Comparison of ENCODE assay signal across 9 cellular contexts in the genomic region with DNA sequence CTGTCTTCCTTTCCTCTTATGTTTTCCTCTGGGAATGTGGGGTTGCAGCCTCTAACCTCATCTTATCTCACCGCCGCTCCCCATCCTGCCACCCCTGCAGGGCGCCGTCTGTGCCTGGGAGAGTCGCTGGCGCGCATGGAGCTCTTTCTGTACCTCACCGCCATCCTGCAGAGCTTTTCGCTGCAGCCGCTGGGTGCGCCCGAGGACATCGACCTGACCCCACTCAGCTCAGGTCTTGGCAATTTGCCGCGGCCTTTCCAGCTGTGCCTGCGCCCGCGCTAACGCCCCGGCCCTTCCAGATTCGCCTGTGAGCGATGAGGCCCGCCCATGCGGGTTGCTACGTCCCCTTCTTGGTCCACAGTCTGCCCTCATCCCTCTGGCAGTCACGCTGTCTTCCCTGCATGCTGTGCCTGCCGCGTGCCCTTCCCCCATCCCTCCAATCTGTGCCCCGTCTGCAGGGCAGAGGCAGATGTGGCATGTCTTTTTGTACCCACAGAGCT. TPM values are rescaled to one million over a fixed set of nuclear protein-coding genes. Genes with fewer than 3 reads are reported as not detected.
DNase-seq lines count a peak whose midpoint lies in the region; ATAC-seq, FAIRE-seq and TF ChIP-seq lines count a peak whose summit lies in the region.
"Not testable (repeated sequence)": the region's sequence is repeated elsewhere in the genome, so short reads cannot be mapped to it uniquely, and the experiment has no call there.
"Had no signal": no experiment of that assay in that cellular context is flagged by ENCODE, and none has a peak within 500 bp of the region (broad histone marks: within the 10 kb centered on the region; RNA-seq: fewer than 3 reads in every experiment).

No MANE protein-coding gene starts in this region.

- not testable (repeated sequence) for FAIRE-seq in kidney (lab: Jason Lieb, UNC)

- DNase-seq in Daoy (ENCODE audit: low read depth) (peak; percentile 90), M059J (ENCODE audit: low read depth) (peak; percentile 41), SK-MEL-5 (ENCODE audit: low read depth, low spot score) (peak; percentile 9), activated T-cell treated with anti-CD3 and anti-CD28 coated beads for 24 hours (ENCODE audit: low read depth) (peak; percentile 72), kidney (peak; percentile 93), sciatic nerve (ENCODE audit: low spot score) (peak; percentile 87), stromal cell of bone marrow (ENCODE audit: low read depth) (peak; percentile 23)

- H3K9me3 Mint-ChIP-seq in dendritic cell treated with granulocyte-macrophage colony-stimulating factor and Interleukin-4, amounts not matched to agents 40 ng/mL and 50 ng/mL, for 4 days: not testable (repeated sequence)

- H3K36me3 ChIP-seq in kidney (ENCODE audit: control insufficient read depth in 1 of 2, insufficient read depth in 2 of 2, low read length in 2 of 2): not testable (repeated sequence)

- ATAC-seq in sciatic nerve: peak; percentile 97

- intact Hi-C loops in dendritic cell treated with granulocyte-macrophage colony-stimulating factor and Interleukin-4, amounts not matched to agents 40 ng/mL and 50 ng/mL, for 4 days (cut with micrococcal nuclease); kidney (cut with DNase I); sciatic nerve (cut with DNase I): not testable (repeated sequence)

- in situ Hi-C loops in SK-MEL-5 (cut with HindIII; ENCODE audit: low pct_unique_long_range_greater_than_20kb, low sequenced_read_pairs): not testable (repeated sequence)

- H3K9ac ChIP-seq in kidney (ENCODE audit: low read length in 2 of 2): not testable (repeated sequence)

- not testable (repeated sequence) for TF ChIP-seq CTCF in kidney (IDR thresholded peaks at IDR 0.05; ENCODE audit: borderline replicate concordance, extremely low read depth, insufficient read depth)

- peaks cover 41% of the 10 kb centered on the region for H3K27me3 Mint-ChIP-seq in dendritic cell treated with granulocyte-macrophage colony-stimulating factor and Interleukin-4, amounts not matched to agents 40 ng/mL and 50 ng/mL, for 4 days

- H3K4me1 ChIP-seq in kidney (ENCODE audit: control insufficient read depth in 1 of 2, insufficient read depth in 1 of 2, low read depth in 1 of 2, low read length in 2 of 2): not testable (repeated sequence)

- not testable (repeated sequence) for H3K36me3 Mint-ChIP-seq in dendritic cell treated with granulocyte-macrophage colony-stimulating factor and Interleukin-4, amounts not matched to agents 40 ng/mL and 50 ng/mL, for 4 days (ENCODE audit: low read depth)

- not testable (repeated sequence) for H3K27ac ChIP-seq in kidney (ENCODE audit: low read depth in 2 of 2, low read length in 2 of 2)

- not testable (repeated sequence) for H3K4me3 ChIP-seq in kidney (ENCODE audit: low read length in 2 of 2)

- H3K9me3 ChIP-seq in kidney (ENCODE audit: control insufficient read depth in 1 of 2, low read length in 2 of 2): not testable (repeated sequence)

- peak overlapping the region; percentile 42 for H3K4me3 Mint-ChIP-seq in dendritic cell treated with granulocyte-macrophage colony-stimulating factor and Interleukin-4, amounts not matched to agents 40 ng/mL and 50 ng/mL, for 4 days

- H3K27ac Mint-ChIP-seq in dendritic cell treated with granulocyte-macrophage colony-stimulating factor and Interleukin-4, amounts not matched to agents 40 ng/mL and 50 ng/mL, for 4 days: not testable (repeated sequence)

- H3K4me1 Mint-ChIP-seq in dendritic cell treated with granulocyte-macrophage colony-stimulating factor and Interleukin-4, amounts not matched to agents 40 ng/mL and 50 ng/mL, for 4 days (ENCODE audit: low read depth): peaks cover 30% of the 10 kb centered on the region

RNA-seq across cellular contexts. Expression of gene CYP2F1, which starts 13.6 kb away (rescaled TPM):
- not detected in 2 replicates for total RNA-seq in Daoy (2014; rRNA removed; shearing (Covaris generic))
- not detected in 2 replicates for total RNA-seq in M059J (2014; rRNA removed; shearing (Covaris generic))
- not detected in 2 replicates for total RNA-seq in SK-MEL-5 (2014; rRNA removed; shearing (Covaris generic))
- not detected in 2 replicates for polyA plus RNA-seq in SK-MEL-5 (2015; cell fraction: cytosol; rRNA removed)
- polyA plus RNA-seq in SK-MEL-5 (2015; cell fraction: nucleus; rRNA removed): not detected in 2 replicates
- not detected for total RNA-seq in kidney
- polyA plus RNA-seq in kidney (ENCODE audit: insufficient read depth, low read depth, low replicate concordance): not detected
- total RNA-seq in sciatic nerve: not detected
- total RNA-seq: dermis microvascular lymphatic vessel endothelial cell had no signal

RNA-seq across cellular contexts. Expression of gene CYP2A13, which starts 39.6 kb away (rescaled TPM):
- not detected in 2 replicates for total RNA-seq in Daoy (2014; rRNA removed; shearing (Covaris generic))
- not detected in 2 replicates for total RNA-seq in M059J (2014; rRNA removed; shearing (Covaris generic))
- not detected in 2 replicates for total RNA-seq in SK-MEL-5 (2014; rRNA removed; shearing (Covaris generic))
- not detected in 2 replicates for polyA plus RNA-seq in SK-MEL-5 (2015; cell fraction: cytosol; rRNA removed)
- not detected in 2 replicates for polyA plus RNA-seq in SK-MEL-5 (2015; cell fraction: nucleus; rRNA removed)
- not detected for total RNA-seq in kidney
- polyA plus RNA-seq in kidney (ENCODE audit: insufficient read depth, low read depth, low replicate concordance): not detected
- total RNA-seq in sciatic nerve: not detected
- total RNA-seq: dermis microvascular lymphatic vessel endothelial cell had no signal

Comparison
In these comparisons a context has a peak if more than half of its experiments do, and no peak if none do; other contexts are left out.
1. DNase-seq: peak in every context shown above with its lines; median percentile 93 in kidney; 90 in Daoy; 87 in sciatic nerve; 72 in activated T-cell treated with anti-CD3 and anti-CD28 coated beads for 24 hours; 41 in M059J; 23 in stromal cell of bone marrow; 9 in SK-MEL-5.